In the genomic region with DNA sequence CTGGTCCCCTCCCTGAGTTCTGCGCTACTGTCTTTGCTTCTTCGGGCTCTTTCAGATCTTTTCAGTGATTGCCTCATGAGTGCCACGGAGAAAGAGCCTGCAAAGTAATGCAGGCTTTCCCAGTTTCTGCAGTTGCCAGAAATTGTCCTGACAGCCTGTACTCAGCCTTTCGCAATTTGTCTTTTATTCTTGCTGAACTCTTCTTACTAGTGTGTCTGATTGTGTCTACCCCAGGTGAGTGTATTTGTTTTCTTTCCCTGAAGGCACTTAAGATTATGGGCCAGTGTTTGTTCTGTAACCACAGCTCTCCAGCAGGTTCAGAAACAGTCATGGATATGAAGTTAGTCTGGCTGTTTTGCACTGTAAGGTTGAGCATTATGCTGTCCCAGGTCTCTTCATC, we compare ENCODE assay signal across 11 cellular contexts. TPM values are rescaled to one million over a fixed set of nuclear protein-coding genes. Genes with fewer than 3 reads are reported as not detected.
DNase-seq lines count a peak whose midpoint lies in the region; ATAC-seq and TF ChIP-seq lines count a peak whose summit lies in the region.
"Had no signal": no experiment of that assay in that cellular context is flagged by ENCODE, and none has a peak within 500 bp of the region (broad histone marks: within the 10 kb centered on the region; RNA-seq: fewer than 3 reads in every experiment).

No MANE protein-coding gene starts in this region.

- intact Hi-C loops in CD4-positive, alpha-beta memory T cell (cut with micrococcal nuclease), result no loop called here
- intact Hi-C loops in naive thymus-derived CD4-positive, alpha-beta T cell (cut with micrococcal nuclease), result no loop called here

- POLR2A ChIA-PET in CD4-positive, alpha-beta memory T cell (lab: Charles Lee; ENCODE audit: partially characterized antibody), result no interaction called here
- POLR2A ChIA-PET in naive thymus-derived CD4-positive, alpha-beta T cell (lab: Charles Lee), result no interaction called here

- no peak overlapping the region for H3K27ac ChIP-seq in CD4-positive, alpha-beta memory T cell (ENCODE audit: low read depth, low read length)
- no peak overlapping the region for H3K27ac ChIP-seq in naive thymus-derived CD4-positive, alpha-beta T cell (ENCODE audit: low read depth, low read length)

- peaks cover 44 to 79% (median 58%) of the 10 kb centered on the region in 4 donors for H3K4me1 Mint-ChIP-seq in CD4-positive, alpha-beta memory T cell
- H3K4me1 Mint-ChIP-seq in endothelial cell (ENCODE audit: unreplicated experiment), result peaks cover 16% of the 10 kb centered on the region
- peaks cover 35 to 75% (median 66%) of the 10 kb centered on the region in 7 donors for H3K4me1 Mint-ChIP-seq in naive thymus-derived CD4-positive, alpha-beta T cell
- peaks cover 7% of the 10 kb centered on the region for H3K4me1 Mint-ChIP-seq in T-helper 2 cell treated with Interferon-gamma antibody and Interleukin-4, amounts not matched to agents 5 μg/mL and 100 μg/mL, for 36 hours (ENCODE audit: low read depth)

- peak overlapping the region in 2 of 8 donors; percentile 2 to 3 for H3K4me3 Mint-ChIP-seq in CD4-positive, alpha-beta memory T cell
- H3K4me3 Mint-ChIP-seq in endothelial cell (ENCODE audit: unreplicated experiment), result no peak overlapping the region
- peak overlapping the region in 3 of 10 donors; percentile 2 to 51 (median 31) for H3K4me3 Mint-ChIP-seq in naive thymus-derived CD4-positive, alpha-beta T cell
- H3K4me3 Mint-ChIP-seq in T-helper 2 cell treated with Interferon-gamma antibody and Interleukin-4, amounts not matched to agents 5 μg/mL and 100 μg/mL, for 36 hours, result no peak overlapping the region
- H3K4me3 Mint-ChIP-seq: activated CD4-positive, alpha-beta T cell treated with anti-CD3 and anti-CD28 coated beads, Interleukin-2, amount 10 ng/mL, durations not matched to agents 7 days and 5 days had no signal

- ATAC-seq in naive thymus-derived CD4-positive, alpha-beta T cell, result no peak

- peaks cover 11 to 19% of the 10 kb centered on the region in 2 donors for H3K36me3 Mint-ChIP-seq in CD4-positive, alpha-beta memory T cell
- H3K36me3 Mint-ChIP-seq in endothelial cell (ENCODE audit: low read depth, unreplicated experiment), result peaks cover 10% of the 10 kb centered on the region
- H3K36me3 Mint-ChIP-seq in naive thymus-derived CD4-positive, alpha-beta T cell, result peaks cover 3 to 24% (median 16%) of the 10 kb centered on the region in 5 donors
- peaks cover 1% of the 10 kb centered on the region for H3K36me3 Mint-ChIP-seq in T-helper 2 cell treated with Interferon-gamma antibody and Interleukin-4, amounts not matched to agents 5 μg/mL and 100 μg/mL, for 36 hours (ENCODE audit: low read depth)

- CTCF ChIA-PET in CD4-positive, alpha-beta memory T cell (lab: Charles Lee; ENCODE audit: partially characterized antibody), result no interaction called here
- CTCF ChIA-PET in naive thymus-derived CD4-positive, alpha-beta T cell (lab: Charles Lee), result no interaction called here

- TF ChIP-seq CTCF in endothelial cell (IDR thresholded peaks at IDR 0.05; ENCODE audit: unreplicated experiment), result no peak

- H3K27me3 ChIP-seq in CD4-positive, alpha-beta memory T cell (ENCODE audit: insufficient read depth, low read length), result no peaks in the 10 kb centered on the region
- no peaks in the 10 kb centered on the region for H3K27me3 ChIP-seq in naive thymus-derived CD4-positive, alpha-beta T cell (ENCODE audit: control insufficient read depth in 2 of 2, insufficient read depth in 2 of 2, low read length in 2 of 2)

- no peak for DNase-seq in CD4-positive, alpha-beta memory T cell
- DNase-seq in NCI-H187 (lab: John Stamatoyannopoulos, UW) (peak; percentile 14 to 32), endothelial cell (ENCODE audit: low spot score) (no peak), NCI-H2081 treated with DMSO at 0.1 percent for 48 hours (lab: John Stamatoyannopoulos, UW) (no peak), T-helper 2 cell (no peak)
- no peak for DNase-seq in naive thymus-derived CD4-positive, alpha-beta T cell
- no peak for DNase-seq in T-helper 2 cell treated with Interferon-gamma antibody and Interleukin-4, amounts not matched to agents 5 μg/mL and 100 μg/mL, for 36 hours (ENCODE audit: low spot score)
- no peak for DNase-seq in activated CD4-positive, alpha-beta T cell treated with anti-CD3 and anti-CD28 coated beads, Interleukin-2, amount 50 U/mL, for 48 hours
- DNase-seq: activated CD4-positive, alpha-beta T cell treated with anti-CD3 and anti-CD28 coated beads, Interleukin-2, amount 10 ng/mL, durations not matched to agents 7 days and 5 days; caudate nucleus; NCI-H82 had no signal

- H3K4me1 ChIP-seq in CD4-positive, alpha-beta memory T cell (ENCODE audit: insufficient read depth, low read length), result peaks cover 28% of the 10 kb centered on the region
- peaks cover 0 to 15% of the 10 kb centered on the region in 2 donors for H3K4me1 ChIP-seq in naive thymus-derived CD4-positive, alpha-beta T cell (ENCODE audit: control insufficient read depth in 2 of 2, insufficient read depth in 2 of 2, low read length in 2 of 2)

- H3K27ac Mint-ChIP-seq in CD4-positive, alpha-beta memory T cell, result peak overlapping the region in 5 of 7 donors; percentile 11 to 62 (median 32)
- H3K27ac Mint-ChIP-seq in endothelial cell (ENCODE audit: unreplicated experiment), result peak overlapping the region; percentile 12
- peak overlapping the region in 6 of 9 donors; percentile 32 to 75 (median 48) for H3K27ac Mint-ChIP-seq in naive thymus-derived CD4-positive, alpha-beta T cell
- no peak overlapping the region for H3K27ac Mint-ChIP-seq in T-helper 2 cell treated with Interferon-gamma antibody and Interleukin-4, amounts not matched to agents 5 μg/mL and 100 μg/mL, for 36 hours
- H3K27ac Mint-ChIP-seq: activated CD4-positive, alpha-beta T cell treated with anti-CD3 and anti-CD28 coated beads, Interleukin-2, amount 10 ng/mL, durations not matched to agents 7 days and 5 days had no signal

- H3K27me3 Mint-ChIP-seq in CD4-positive, alpha-beta memory T cell, result no peaks in the 10 kb centered on the region
- H3K27me3 Mint-ChIP-seq in endothelial cell (ENCODE audit: unreplicated experiment), result no peaks in the 10 kb centered on the region
- H3K27me3 Mint-ChIP-seq in naive thymus-derived CD4-positive, alpha-beta T cell, result no peaks in the 10 kb centered on the region
- no peaks in the 10 kb centered on the region for H3K27me3 Mint-ChIP-seq in T-helper 2 cell treated with Interferon-gamma antibody and Interleukin-4, amounts not matched to agents 5 μg/mL and 100 μg/mL, for 36 hours (ENCODE audit: low read depth)
- H3K27me3 Mint-ChIP-seq: activated CD4-positive, alpha-beta T cell treated with anti-CD3 and anti-CD28 coated beads, Interleukin-2, amount 10 ng/mL, durations not matched to agents 7 days and 5 days had no signal

- no peaks in the 10 kb centered on the region for H3K9me3 Mint-ChIP-seq in CD4-positive, alpha-beta memory T cell
- no peaks in the 10 kb centered on the region for H3K9me3 Mint-ChIP-seq in endothelial cell (ENCODE audit: unreplicated experiment)
- H3K9me3 Mint-ChIP-seq in naive thymus-derived CD4-positive, alpha-beta T cell, result peaks cover 0 to 5% (median 0%) of the 10 kb centered on the region in 11 donors
- peaks cover 7% of the 10 kb centered on the region for H3K9me3 Mint-ChIP-seq in T-helper 2 cell treated with Interferon-gamma antibody and Interleukin-4, amounts not matched to agents 5 μg/mL and 100 μg/mL, for 36 hours
- H3K9me3 Mint-ChIP-seq: activated CD4-positive, alpha-beta T cell treated with anti-CD3 and anti-CD28 coated beads, Interleukin-2, amount 10 ng/mL, durations not matched to agents 7 days and 5 days had no signal

- H3K36me3 ChIP-seq in CD4-positive, alpha-beta memory T cell (ENCODE audit: insufficient read depth, low read length), result no peaks in the 10 kb centered on the region
- no peaks in the 10 kb centered on the region for H3K36me3 ChIP-seq in naive thymus-derived CD4-positive, alpha-beta T cell (ENCODE audit: control insufficient read depth in 2 of 3, insufficient read depth in 3 of 3, low read length in 3 of 3)

- no peak overlapping the region for H3K4me3 ChIP-seq in CD4-positive, alpha-beta memory T cell (ENCODE audit: low read length in 2 of 2)
- no peak overlapping the region for H3K4me3 ChIP-seq in naive thymus-derived CD4-positive, alpha-beta T cell (ENCODE audit: low read length)

- H3K9me3 ChIP-seq in CD4-positive, alpha-beta memory T cell (ENCODE audit: control insufficient read depth in 1 of 2, low read length in 2 of 2), result no peaks in the 10 kb centered on the region
- no peaks in the 10 kb centered on the region for H3K9me3 ChIP-seq in naive thymus-derived CD4-positive, alpha-beta T cell (ENCODE audit: control insufficient read depth in 2 of 3, low read length in 3 of 3)

RNA-seq across cellular contexts. Expression of a gene that starts 47.1 kb away (rescaled TPM):
- total RNA-seq in CD4-positive, alpha-beta memory T cell, result 10 to 100 TPM; 47.8 TPM
- polyA plus RNA-seq in CD4-positive, alpha-beta memory T cell, result 1 to 10 TPM in 1 of 2 donors, under 1 TPM in 1; 0.16 to 4.4 TPM
- 33.7 TPM for total RNA-seq in endothelial cell (ENCODE audit: unreplicated experiment)
- 10 to 100 TPM; 32.8 to 47.2 (median 44.1) TPM for total RNA-seq in naive thymus-derived CD4-positive, alpha-beta T cell
- 1 to 10 TPM; 2.2 to 4.8 TPM for polyA plus RNA-seq in naive thymus-derived CD4-positive, alpha-beta T cell

Comparison
In these comparisons a context has a peak if more than half of its experiments do, and no peak if none do; other contexts are left out.
1. DNase-seq: peak in NCI-H187 (2 of 2); none in CD4-positive, alpha-beta memory T cell (0 of 5), endothelial cell (single experiment), naive thymus-derived CD4-positive, alpha-beta T cell (0 of 9), NCI-H2081 treated with DMSO at 0.1 percent for 48 hours (single experiment), T-helper 2 cell (0 of 5), T-helper 2 cell treated with Interferon-gamma antibody and Interleukin-4, amounts not matched to agents 5 μg/mL and 100 μg/mL, for 36 hours (single experiment) and activated CD4-positive, alpha-beta T cell treated with anti-CD3 and anti-CD28 coated beads, Interleukin-2, amount 50 U/mL, for 48 hours (0 of 2).